In genomic region chr11:1844221-1845094, GRCh38 we compare ENCODE assay signal across 8 cellular contexts. TPM values are rescaled to one million over a fixed set of nuclear protein-coding genes. Genes with fewer than 3 reads are reported as not detected.
DNase-seq lines count a peak whose midpoint lies in the region; ATAC-seq lines count a peak whose summit lies in the region.

No MANE protein-coding gene starts in this region.

- peak overlapping the region; percentile 16 for H3K23ac ChIP-seq in neuronal stem cell (ENCODE audit: low read depth, low read length, poor library complexity)

- peak overlapping the region; percentile 57 for H3K18ac ChIP-seq in neuronal stem cell (ENCODE audit: low read length)

- H3K4me3 ChIP-seq in effector memory CD4-positive, alpha-beta T cell (ENCODE audit: insufficient read depth, low read depth, low read length, poor library complexity, severe bottlenecking): peak overlapping the region; percentile 19
- H3K4me3 ChIP-seq in neuronal stem cell (ENCODE audit: low read length in 2 of 2): no peak overlapping the region
- no peak overlapping the region for H3K4me3 ChIP-seq in H7 (ENCODE audit: insufficient read depth, low read depth, low read length)

- H3K4me1 ChIP-seq in effector memory CD4-positive, alpha-beta T cell (ENCODE audit: control insufficient read depth, insufficient read depth, low read length, poor library complexity, severe bottlenecking): peaks cover 47% of the 10 kb centered on the region
- peaks cover 0 to 5% of the 10 kb centered on the region in 2 donors for H3K4me1 ChIP-seq in neuronal stem cell (ENCODE audit: control insufficient read depth in 2 of 2, insufficient read depth in 1 of 2, low read depth in 1 of 2, low read length in 2 of 2)

- peak overlapping the region; percentile 58 for H2BK12ac ChIP-seq in neuronal stem cell (ENCODE audit: low read length)

- H3K9ac ChIP-seq in neuronal stem cell (ENCODE audit: low read depth, low read length, poor library complexity): peak overlapping the region; percentile 81

- no peak for ATAC-seq in GM19463 (IDR thresholded peaks at IDR 0.05; ENCODE audit: unreplicated experiment)

- peak overlapping the region; percentile 43 for H4K8ac ChIP-seq in neuronal stem cell (ENCODE audit: low read depth, low read length)

- H2BK15ac ChIP-seq in neuronal stem cell (ENCODE audit: low read length): peak overlapping the region; percentile 83

- peak overlapping the region; percentile 23 for H2AFZ ChIP-seq in neuronal stem cell (ENCODE audit: low read length)

- peak overlapping the region; percentile 49 for H3K27ac ChIP-seq in effector memory CD4-positive, alpha-beta T cell (ENCODE audit: insufficient read depth, low read length, poor library complexity, severe bottlenecking)
- no peak overlapping the region for H3K27ac ChIP-seq in neuronal stem cell (replicated peaks; ENCODE audit: low read length)

- H3K4me2 ChIP-seq in neuronal stem cell (ENCODE audit: insufficient read depth, low read length, poor library complexity, severe bottlenecking): no peak overlapping the region

- no peaks in the 10 kb centered on the region for H3K79me1 ChIP-seq in neuronal stem cell (ENCODE audit: low read depth, low read length)

- no peaks in the 10 kb centered on the region for H3K9me3 ChIP-seq in effector memory CD4-positive, alpha-beta T cell (ENCODE audit: control insufficient read depth, low read length)
- H3K9me3 ChIP-seq in neuronal stem cell (replicated peaks in 1 of 2; ENCODE audit: control insufficient read depth in 2 of 2, insufficient read depth in 1 of 2, low read depth in 1 of 2, low read length in 2 of 2): no peaks in the 10 kb centered on the region

- peak overlapping the region; percentile 70 for H2AK5ac ChIP-seq in neuronal stem cell (ENCODE audit: low read depth, low read length)

- peak overlapping the region; percentile 78 for H2BK5ac ChIP-seq in neuronal stem cell (ENCODE audit: low read length)

- H3K36me3 ChIP-seq in effector memory CD4-positive, alpha-beta T cell (ENCODE audit: control insufficient read depth, insufficient read depth, low read length): no peaks in the 10 kb centered on the region
- H3K36me3 ChIP-seq in neuronal stem cell (replicated peaks in 1 of 2; ENCODE audit: control insufficient read depth in 2 of 2, insufficient read depth in 2 of 2, low read length in 2 of 2) (no peaks in the 10 kb centered on the region), H7 (replicated peaks; ENCODE audit: control insufficient read depth, insufficient read depth, low read length) (no peaks in the 10 kb centered on the region)

- no peak overlapping the region for H4K91ac ChIP-seq in neuronal stem cell (ENCODE audit: low read depth, low read length, poor library complexity)

- H3K14ac ChIP-seq in neuronal stem cell (ENCODE audit: low read length): peak overlapping the region; percentile 63

- H3K4ac ChIP-seq in neuronal stem cell (ENCODE audit: low read length): no peak overlapping the region

- H2BK120ac ChIP-seq in neuronal stem cell (ENCODE audit: low read depth, low read length): no peak overlapping the region

- WGBS in neuronal stem cell (ENCODE audit: extremely low coverage in 2 of 2, insufficient read length in 2 of 2, insufficient replicate concordance in 1 of 2), 2 donors: no CpG with 5 or more reads among the region's 23 CpGs

- peak; percentile 62 for DNase-seq in CMK (ENCODE audit: low read depth)
- DNase-seq in activated CD4-positive, alpha-beta T cell treated with anti-CD3 and anti-CD28 coated beads for 4 hours: peak; percentile 34 to 36
- DNase-seq in effector memory CD4-positive, alpha-beta T cell: peak in 2 of 3 donors; percentile 22 to 25
- DNase-seq in neuronal stem cell (ENCODE audit: low spot score): no peak
- no peak for DNase-seq in NCI-H446 (lab: John Stamatoyannopoulos, UW)
- no peak for DNase-seq in NCI-H2227 treated with DMSO at 0.1 percent for 48 hours (lab: John Stamatoyannopoulos, UW)
- DNase-seq in H7: no peak

- H3K27me3 ChIP-seq in effector memory CD4-positive, alpha-beta T cell (replicated peaks; ENCODE audit: control insufficient read depth, insufficient read depth, low read length, poor library complexity, severe bottlenecking): no peaks in the 10 kb centered on the region
- H3K27me3 ChIP-seq in neuronal stem cell (ENCODE audit: control insufficient read depth in 3 of 3, insufficient read depth in 3 of 3, low read depth in 1 of 3, low read length in 3 of 3) (peaks cover 0 to 46% (median 0%) of the 10 kb centered on the region in 3 experiments), H7 (ENCODE audit: control insufficient read depth, insufficient read depth, low read length) (no peaks in the 10 kb centered on the region)

RNA-seq across cellular contexts. Expression of gene TNNI2, which starts 5.7 kb away (rescaled TPM):
- polyA plus RNA-seq in neuronal stem cell (2013, experiment 1 of 2): 0.13 TPM
- polyA plus RNA-seq in neuronal stem cell (2013, experiment 2 of 2): not detected
- not detected in 2 replicates for total RNA-seq in H7 (2014; rRNA removed; shearing (Covaris generic))

RNA-seq across cellular contexts. Expression of gene LSP1, which starts 8.4 kb away (rescaled TPM):
- 0.13 TPM for polyA plus RNA-seq in neuronal stem cell (2013, experiment 1 of 2)
- 0.73 TPM for polyA plus RNA-seq in neuronal stem cell (2013, experiment 2 of 2)
- total RNA-seq in H7 (2014; rRNA removed; shearing (Covaris generic)): 0.35 and 2.0 TPM in 2 replicates

RNA-seq across cellular contexts. Expression of gene SYT8, which starts 9.7 kb away (rescaled TPM):
- polyA plus RNA-seq in neuronal stem cell (2013, experiment 1 of 2): not detected
- not detected for polyA plus RNA-seq in neuronal stem cell (2013, experiment 2 of 2)
- total RNA-seq in H7 (2014; rRNA removed; shearing (Covaris generic)): not detected in 2 replicates

RNA-seq across cellular contexts. Expression of gene PRR33, which starts 47.2 kb away (rescaled TPM):
- polyA plus RNA-seq in neuronal stem cell (2013, experiment 1 of 2): not detected
- polyA plus RNA-seq in neuronal stem cell (2013, experiment 2 of 2): not detected
- not detected in 2 replicates for total RNA-seq in H7 (2014; rRNA removed; shearing (Covaris generic))

Comparison
In these comparisons a context has a peak if more than half of its experiments do, and no peak if none do; other contexts are left out.
1. DNase-seq: peak in CMK (single experiment), activated CD4-positive, alpha-beta T cell treated with anti-CD3 and anti-CD28 coated beads for 4 hours (2 of 2) and effector memory CD4-positive, alpha-beta T cell (2 of 3); none in neuronal stem cell (single experiment), NCI-H446 (0 of 2), NCI-H2227 treated with DMSO at 0.1 percent for 48 hours (single experiment) and H7 (single experiment).